Comparison of ENCODE assay signal across 19 cellular contexts in the genomic region with DNA sequence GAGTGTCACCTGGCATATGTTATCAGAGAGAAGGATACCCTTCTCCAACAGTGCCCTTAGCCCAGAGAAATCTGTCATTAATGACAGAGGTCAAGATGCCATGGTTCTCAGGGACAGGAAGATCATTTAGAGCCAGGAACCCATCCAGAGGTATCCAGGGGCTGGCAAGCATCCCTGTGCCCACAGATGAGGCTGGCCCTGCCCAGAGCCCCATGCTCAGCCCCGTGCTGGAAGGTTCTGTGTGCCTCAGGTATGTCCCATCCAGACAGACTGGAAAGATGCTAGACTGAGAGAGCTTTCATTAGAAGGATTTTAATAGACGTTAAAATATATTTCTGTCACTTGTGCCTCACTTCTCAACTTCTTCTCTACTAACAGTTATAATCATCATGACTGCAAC. TPM values are rescaled to one million over a fixed set of nuclear protein-coding genes. Genes with fewer than 3 reads are reported as not detected.
DNase-seq lines count a peak whose midpoint lies in the region; ATAC-seq and TF ChIP-seq lines count a peak whose summit lies in the region.
"Had no signal": no experiment of that assay in that cellular context is flagged by ENCODE, and none has a peak within 500 bp of the region (broad histone marks: within the 10 kb centered on the region; RNA-seq: fewer than 3 reads in every experiment).

No MANE protein-coding gene starts in this region.

- no peaks in the 10 kb centered on the region for H3K36me3 ChIP-seq in SK-N-MC (ENCODE audit: insufficient read depth, low read length)
- H3K36me3 ChIP-seq in gastroesophageal sphincter = no peaks in the 10 kb centered on the region
- H3K36me3 ChIP-seq: BE2C, BLaER1 had no signal

- TF ChIP-seq EP300 in gastroesophageal sphincter (IDR thresholded peaks at IDR 0.05) = no peak

- H3K9me3 ChIP-seq in SK-N-MC (ENCODE audit: low read depth, low read length) (no peaks in the 10 kb centered on the region), gastroesophageal sphincter (peaks cover 0 to 4% (median 0%) of the 10 kb centered on the region in 3 donors)
- H3K9me3 ChIP-seq: BE2C had no signal

- intact Hi-C loops in cardiac septum (cut with DNase I) = loop anchor here (10.0 kb wide), 1 partner anchor 645 kb away; the partner anchor contains the start of gene SEH1L
- intact Hi-C loops in left cardiac atrium (cut with DNase I) = no loop called here

- peak overlapping the region; percentile 91 for H3K27ac ChIP-seq in SK-N-MC
- no peak overlapping the region for H3K27ac ChIP-seq in gastroesophageal sphincter
- H3K27ac ChIP-seq: BLaER1 had no signal

- TF ChIP-seq CTCF in omental fat pad (IDR thresholded peaks at IDR 0.05) (no peak), gastroesophageal sphincter (IDR thresholded peaks at IDR 0.05) (no peak)

- no peaks in the 10 kb centered on the region for H3K27me3 ChIP-seq in gastroesophageal sphincter
- H3K27me3 ChIP-seq: BE2C, BLaER1 had no signal

- H3K4me3 ChIP-seq in SK-N-MC (no peak overlapping the region), gastroesophageal sphincter (no peak overlapping the region)
- H3K4me3 ChIP-seq: BLaER1 had no signal

- ATAC-seq in left cardiac atrium (no peak), omental fat pad (ENCODE audit: low FRiP score) (no peak), gastroesophageal sphincter (no peak)

- H3K9ac ChIP-seq in SK-N-MC (ENCODE audit: insufficient read length) = no peak overlapping the region
- H3K9ac ChIP-seq: BLaER1 had no signal

- peaks cover 0 to 6% (median 0%) of the 10 kb centered on the region in 3 donors for H3K4me1 ChIP-seq in gastroesophageal sphincter
- H3K4me1 ChIP-seq: BE2C, BLaER1 had no signal

- WGBS in gastroesophageal sphincter (ENCODE audit: low coverage in 1 of 2), 2 donors = 82 to 100% methylated on average over 1 to 2 of the region's 2 CpGs

- TF ChIP-seq POLR2A in gastroesophageal sphincter (IDR thresholded peaks at IDR 0.05) = no peak

- DNase-seq in cardiac septum (ENCODE audit: low spot score) = peak; percentile 39
- DNase-seq in left cardiac atrium = no peak
- no peak for DNase-seq in SK-N-MC (ENCODE audit: low read depth, low spot score)
- DNase-seq in omental fat pad (ENCODE audit: low spot score) = peak; percentile 17
- no peak for DNase-seq in activated CD4-positive, CD25-positive, alpha-beta regulatory T cell treated with anti-CD3 and anti-CD28 coated beads, Interleukin-2, amount 50 U/mL, for 72 hours
- no peak for DNase-seq in activated CD4-positive, alpha-beta T cell treated with anti-CD3 and anti-CD28 coated beads for 48 hours
- DNase-seq: 8988T; ACHN; BE2C; C1 segment of cervical spinal cord; CD4-positive, alpha-beta memory T cell; CD4-positive, CD25-positive, alpha-beta regulatory T cell; CD8-positive, alpha-beta memory T cell; COR-L47; DMS79 treated with DMSO at 0.1 percent for 48 hours; GF-D8 had no signal

RNA-seq across cellular contexts. Expression of gene TUBB6, which starts 8.2 kb away (rescaled TPM):
- total RNA-seq in cardiac septum (155 TPM), left cardiac atrium (100 to 1,000 TPM; 211 to 254 TPM), omental fat pad (100 to 1,000 TPM; 316 to 921 (median 720) TPM), gastroesophageal sphincter (100 to 1,000 TPM; 398 to 983 (median 654) TPM)

RNA-seq across cellular contexts. Expression of gene CIDEA, which starts 45.7 kb away (rescaled TPM):
- 0.40 TPM for total RNA-seq in cardiac septum
- 10 to 100 TPM; 11.4 to 17.2 TPM for total RNA-seq in left cardiac atrium
- total RNA-seq in omental fat pad = 100 to 1,000 TPM; 132 to 584 (median 435) TPM
- total RNA-seq in gastroesophageal sphincter = 1 to 10 TPM in 1 of 4 donors, under 1 TPM in 2, not detected in 1; 0.31 to 5.1 (median 0.59) TPM
- total RNA-seq: A673; CD4-positive, alpha-beta memory T cell; CD4-positive, CD25-positive, alpha-beta regulatory T cell; CD8-positive, alpha-beta memory T cell had no signal

Comparison
In these comparisons a context has a peak if more than half of its experiments do, and no peak if none do; other contexts are left out.
1. DNase-seq: peak in cardiac septum (single experiment) and omental fat pad (single experiment); none in left cardiac atrium (single experiment), SK-N-MC (single experiment), activated CD4-positive, CD25-positive, alpha-beta regulatory T cell treated with anti-CD3 and anti-CD28 coated beads, Interleukin-2, amount 50 U/mL, for 72 hours (single experiment) and activated CD4-positive, alpha-beta T cell treated with anti-CD3 and anti-CD28 coated beads for 48 hours (single experiment).
2. RNA of gene CIDEA, which starts 45.7 kb away (total RNA-seq): 132 to 584 TPM in omental fat pad; 11.4 to 17.2 TPM in left cardiac atrium, 0.31 to 5.1 TPM in gastroesophageal sphincter and 0.40 TPM in cardiac septum (single experiment); every median in the first group is over 4 times any median in the second.